20 cellular contexts compared by ENCODE assay signal in the genomic region with DNA sequence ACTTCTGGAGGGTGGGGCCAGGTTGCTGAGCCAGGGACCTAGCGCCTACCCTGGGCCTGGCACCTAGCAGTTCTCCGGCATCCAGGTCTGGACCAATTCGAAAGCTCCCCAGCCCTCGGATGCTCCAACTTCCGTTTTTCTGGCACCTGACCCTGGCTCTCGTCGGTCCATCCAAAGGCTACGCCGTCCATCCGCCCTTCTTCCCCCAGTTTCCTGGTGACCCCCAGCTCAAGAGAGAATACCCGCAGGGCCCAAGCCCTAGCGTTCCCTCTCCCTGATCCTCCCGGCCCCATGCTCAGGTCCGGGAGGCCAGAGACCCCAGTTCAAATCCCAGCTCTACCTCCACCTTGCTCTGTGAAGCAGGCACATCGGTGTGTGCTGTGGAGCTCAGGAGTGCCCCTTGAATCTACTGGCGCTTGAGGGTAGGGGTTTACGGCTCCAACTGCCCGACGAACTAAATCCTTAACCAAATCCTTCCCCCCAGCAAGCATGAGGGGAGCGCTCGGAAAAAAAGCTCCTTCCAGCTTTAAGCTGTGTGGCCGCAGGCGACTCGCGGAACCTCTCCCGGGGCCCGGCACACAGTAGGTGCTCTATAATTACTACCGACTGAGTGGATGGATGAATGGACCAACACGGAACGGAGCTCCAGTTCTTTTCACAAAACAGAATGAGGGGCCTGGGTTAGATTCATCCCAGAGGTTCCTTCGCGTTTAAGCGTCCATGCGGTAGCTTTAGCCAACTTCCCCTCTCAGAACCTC. TPM values are rescaled to one million over a fixed set of nuclear protein-coding genes. Genes with fewer than 3 reads are reported as not detected.
DNase-seq lines count a peak whose midpoint lies in the region; ATAC-seq and TF ChIP-seq lines count a peak whose summit lies in the region.
"Had no signal": no experiment of that assay in that cellular context is flagged by ENCODE, and none has a peak within 500 bp of the region (broad histone marks: within the 10 kb centered on the region; RNA-seq: fewer than 3 reads in every experiment).

No MANE protein-coding gene starts in this region.

- peak; percentile 28 for DNase-seq in DMS 273 (lab: John Stamatoyannopoulos, UW; ENCODE audit: unreplicated experiment)
- DNase-seq in DMS 273 treated with DMSO at 0.1 percent for 48 hours (lab: John Stamatoyannopoulos, UW), result no peak
- peak; percentile 46 for DNase-seq in DMS53 treated with DMSO at 0.1 percent for 48 hours (lab: John Stamatoyannopoulos, UW; ENCODE audit: unreplicated experiment)
- no peak for DNase-seq in WTC11 (ENCODE audit: low spot score)
- no peak for DNase-seq in SKM-1 treated with dmso at 0.1 percent for 144 hours (lab: John Stamatoyannopoulos, UW; ENCODE audit: unreplicated experiment)
- no peak for DNase-seq in mesothelial cell of epicardium (ENCODE audit: low spot score in 2 of 2, unreplicated experiment in 2 of 2)
- DNase-seq: activated CD4-positive, alpha-beta T cell treated with anti-CD3 and anti-CD28 coated beads, Interleukin-2, amount 50 U/mL, for 4 hours; cortex of kidney; gastrocnemius medialis; HFFc6; NCI-H1930; NCI-H748 treated with DMSO at 0.1 percent for 48 hours; stimulated activated CD4-positive, alpha-beta T cell treated with anti-CD3 and anti-CD28 coated beads, Interleukin-12 subunit alpha, Interleukin-12 subunit beta, amount 100 ng/mL, for 4 hours; tibial artery had no signal

- H3K4me3 Mint-ChIP-seq in WTC11 (peak overlapping the region; percentile 73), nephron (peak overlapping the region; percentile 77 to 89 (median 88)), mesothelial cell of epicardium (no peak overlapping the region)
- H3K4me3 Mint-ChIP-seq: activated naive CD4-positive, alpha-beta T cell treated with anti-CD3 and anti-CD28 coated beads for 36 hours; HFFc6; stimulated activated memory B cell treated with anti-CD40 and anti-IgM and Interleukin-4, amounts not matched to agents 10 μg/mL and 1 μg/mL and 100 μg/mL, for 72 hours had no signal

- CTCF ChIA-PET in WTC11 (lab: Charles Lee), result interaction anchor here (1.0 to 2.1 kb wide), 9 partner anchors 14 to 655 kb away, joined by 3 to 13 read pairs (median 7); no protein-coding TSS in a partner anchor

- H3K27ac Mint-ChIP-seq in WTC11 (no peak overlapping the region), nephron (no peak overlapping the region), mesothelial cell of epicardium (no peak overlapping the region)
- H3K27ac Mint-ChIP-seq: activated naive CD4-positive, alpha-beta T cell treated with anti-CD3 and anti-CD28 coated beads for 36 hours; HFFc6; stimulated activated memory B cell treated with anti-CD40 and anti-IgM and Interleukin-4, amounts not matched to agents 10 μg/mL and 1 μg/mL and 100 μg/mL, for 72 hours had no signal

- no peak for ATAC-seq in WTC11
- no peak for ATAC-seq in HG03378 (IDR thresholded peaks at IDR 0.05; ENCODE audit: unreplicated experiment)
- ATAC-seq: gastrocnemius medialis, Panc1 had no signal

- peaks cover 46% of the 10 kb centered on the region for H3K4me1 Mint-ChIP-seq in WTC11
- peaks cover 48% of the 10 kb centered on the region for H3K4me1 Mint-ChIP-seq in nephron
- H3K4me1 Mint-ChIP-seq in mesothelial cell of epicardium, result peaks cover 18% of the 10 kb centered on the region

- H3K9me3 Mint-ChIP-seq in WTC11 (peaks cover 4% of the 10 kb centered on the region), nephron (peaks cover 10% of the 10 kb centered on the region), mesothelial cell of epicardium (peaks cover under 1% of the 10 kb centered on the region)
- H3K9me3 Mint-ChIP-seq: stimulated activated memory B cell treated with anti-CD40 and anti-IgM and Interleukin-4, amounts not matched to agents 10 μg/mL and 1 μg/mL and 100 μg/mL, for 72 hours had no signal

- TF ChIP-seq CTCF in WTC11 (IDR thresholded peaks at IDR 0.05) (no peak), nephron (IDR thresholded peaks at IDR 0.05; ENCODE audit: unreplicated experiment in 3 of 3) (no peak), mesothelial cell of epicardium (IDR thresholded peaks at IDR 0.05; ENCODE audit: unreplicated experiment) (no peak)

- H3K27me3 Mint-ChIP-seq in WTC11 (ENCODE audit: low read depth) (peaks cover 72% of the 10 kb centered on the region), nephron (ENCODE audit: low read depth) (peaks cover 81% of the 10 kb centered on the region), mesothelial cell of epicardium (ENCODE audit: low read depth) (peaks cover 83% of the 10 kb centered on the region)

- H3K36me3 Mint-ChIP-seq in WTC11, result peaks cover 4% of the 10 kb centered on the region
- no peaks in the 10 kb centered on the region for H3K36me3 Mint-ChIP-seq in nephron (ENCODE audit: low read depth)
- no peaks in the 10 kb centered on the region for H3K36me3 Mint-ChIP-seq in mesothelial cell of epicardium

- POLR2A ChIA-PET in WTC11 (lab: Charles Lee), result interaction anchor here (0.6 to 2.2 kb wide), 5 partner anchors 10 to 1350 kb away, joined by 3 to 8 read pairs (median 3); partner anchors contain the start of gene STX18

TF ChIP-seq in WTC11, 78 proteins besides CTCF, POLR2A, EP300 and RAD21:
- TF ChIP-seq, protein P1, sequence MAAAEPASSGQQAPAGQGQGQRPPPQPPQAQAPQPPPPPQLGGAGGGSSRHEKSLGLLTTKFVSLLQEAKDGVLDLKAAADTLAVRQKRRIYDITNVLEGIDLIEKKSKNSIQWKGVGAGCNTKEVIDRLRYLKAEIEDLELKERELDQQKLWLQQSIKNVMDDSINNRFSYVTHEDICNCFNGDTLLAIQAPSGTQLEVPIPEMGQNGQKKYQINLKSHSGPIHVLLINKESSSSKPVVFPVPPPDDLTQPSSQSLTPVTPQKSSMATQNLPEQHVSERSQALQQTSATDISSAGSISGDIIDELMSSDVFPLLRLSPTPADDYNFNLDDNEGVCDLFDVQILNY (CRISPR knock-in tag; IDR thresholded peaks at IDR 0.05), result no peak
- no peak for TF ChIP-seq TEAD4 (CRISPR knock-in tag; IDR thresholded peaks at IDR 0.05)
- TF ChIP-seq, protein P2, sequence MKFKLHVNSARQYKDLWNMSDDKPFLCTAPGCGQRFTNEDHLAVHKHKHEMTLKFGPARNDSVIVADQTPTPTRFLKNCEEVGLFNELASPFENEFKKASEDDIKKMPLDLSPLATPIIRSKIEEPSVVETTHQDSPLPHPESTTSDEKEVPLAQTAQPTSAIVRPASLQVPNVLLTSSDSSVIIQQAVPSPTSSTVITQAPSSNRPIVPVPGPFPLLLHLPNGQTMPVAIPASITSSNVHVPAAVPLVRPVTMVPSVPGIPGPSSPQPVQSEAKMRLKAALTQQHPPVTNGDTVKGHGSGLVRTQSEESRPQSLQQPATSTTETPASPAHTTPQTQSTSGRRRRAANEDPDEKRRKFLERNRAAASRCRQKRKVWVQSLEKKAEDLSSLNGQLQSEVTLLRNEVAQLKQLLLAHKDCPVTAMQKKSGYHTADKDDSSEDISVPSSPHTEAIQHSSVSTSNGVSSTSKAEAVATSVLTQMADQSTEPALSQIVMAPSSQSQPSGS (CRISPR knock-in tag; IDR thresholded peaks at IDR 0.05; ENCODE audit: borderline replicate concordance, low read depth), result no peak
- no peak for TF ChIP-seq SP1 (CRISPR knock-in tag; conservative IDR thresholded peaks at IDR 0.05)
- 0 out of 2 replicates have a peak, but pooled peaks have one; percentile 2 for TF ChIP-seq E2F4 (CRISPR knock-in tag; IDR thresholded peaks at IDR 0.05; ENCODE audit: borderline replicate concordance, low read depth)
- TF ChIP-seq, protein P3, sequence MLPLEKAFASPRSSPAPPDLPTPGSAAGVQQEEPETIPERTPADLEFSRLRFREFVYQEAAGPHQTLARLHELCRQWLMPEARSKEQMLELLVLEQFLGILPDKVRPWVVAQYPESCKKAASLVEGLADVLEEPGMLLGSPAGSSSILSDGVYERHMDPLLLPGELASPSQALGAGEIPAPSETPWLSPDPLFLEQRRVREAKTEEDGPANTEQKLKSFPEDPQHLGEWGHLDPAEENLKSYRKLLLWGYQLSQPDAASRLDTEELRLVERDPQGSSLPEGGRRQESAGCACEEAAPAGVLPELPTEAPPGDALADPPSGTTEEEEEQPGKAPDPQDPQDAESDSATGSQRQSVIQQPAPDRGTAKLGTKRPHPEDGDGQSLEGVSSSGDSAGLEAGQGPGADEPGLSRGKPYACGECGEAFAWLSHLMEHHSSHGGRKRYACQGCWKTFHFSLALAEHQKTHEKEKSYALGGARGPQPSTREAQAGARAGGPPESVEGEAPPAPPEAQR (CRISPR knock-in tag; IDR thresholded peaks at IDR 0.05), result no peak
- no peak for TF ChIP-seq USF1 (CRISPR knock-in tag; IDR thresholded peaks at IDR 0.05)
- TF ChIP-seq, protein P4, sequence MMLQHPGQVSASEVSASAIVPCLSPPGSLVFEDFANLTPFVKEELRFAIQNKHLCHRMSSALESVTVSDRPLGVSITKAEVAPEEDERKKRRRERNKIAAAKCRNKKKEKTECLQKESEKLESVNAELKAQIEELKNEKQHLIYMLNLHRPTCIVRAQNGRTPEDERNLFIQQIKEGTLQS (CRISPR knock-in tag; conservative IDR thresholded peaks at IDR 0.05), result no peak

RNA-seq across cellular contexts. Expression of gene CRMP1, which starts 1.1 kb away (rescaled TPM):
- total RNA-seq in WTC11 (2021) (109 to 134 TPM (median 110 TPM) in 3 replicates), mesothelial cell of epicardium (14.6 to 16.5 TPM (median 15.7 TPM) in 3 replicates)
- total RNA-seq: activated naive CD4-positive, alpha-beta T cell treated with anti-CD3 and anti-CD28 coated beads for 36 hours; HFFc6; M059J had no signal

Comparison
In these comparisons a context has a peak if more than half of its experiments do, and no peak if none do; other contexts are left out.
1. DNase-seq: peak in DMS 273 (single experiment) and DMS53 treated with DMSO at 0.1 percent for 48 hours (single experiment); none in DMS 273 treated with DMSO at 0.1 percent for 48 hours (single experiment), WTC11 (single experiment), SKM-1 treated with dmso at 0.1 percent for 144 hours (single experiment) and mesothelial cell of epicardium (0 of 2).